In genomic region chr11:110292146-110292545, GRCh38 we compare ENCODE assay signal across 3 cellular contexts.
TF ChIP-seq lines count a peak whose summit lies in the region.

No MANE protein-coding gene starts in this region.

TF ChIP-seq in A549, 52 proteins besides CTCF, POLR2A, EP300 and RAD21:
- 0 out of 5 replicates have a peak, but pooled peaks of 1 of the 2 experiments have one; percentile 27 for TF ChIP-seq JUN (IDR thresholded peaks at IDR 0.05)

TF ChIP-seq in Ishikawa, 13 proteins besides CTCF, POLR2A, EP300 and RAD21:
- TF ChIP-seq, protein P1, sequence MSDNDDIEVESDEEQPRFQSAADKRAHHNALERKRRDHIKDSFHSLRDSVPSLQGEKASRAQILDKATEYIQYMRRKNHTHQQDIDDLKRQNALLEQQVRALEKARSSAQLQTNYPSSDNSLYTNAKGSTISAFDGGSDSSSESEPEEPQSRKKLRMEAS (IDR thresholded peaks at IDR 0.05) = 0 out of 2 replicates have a peak, but pooled peaks have one; percentile 14
- peak; percentile 42; the same call in 1 of the 2 replicates for TF ChIP-seq TEAD4 (IDR thresholded peaks at IDR 0.05)

TF ChIP-seq in WTC11, 78 proteins besides CTCF, POLR2A, EP300 and RAD21:
- TF ChIP-seq ZNF121 (CRISPR knock-in tag; IDR thresholded peaks at IDR 0.05) = peak; percentile 22; the same call in 1 of the 2 replicates
TF ChIP-seq in WTC11: peak in this region for 1; not testable (repeated sequence) for 77.
